In genomic region chr3:187101184-187102072, GRCh38 we compare ENCODE assay signal across 8 cellular contexts. TPM values are rescaled to one million over a fixed set of nuclear protein-coding genes. Genes with fewer than 3 reads are reported as not detected.
DNase-seq lines count a peak whose midpoint lies in the region; TF ChIP-seq lines count a peak whose summit lies in the region.

No MANE protein-coding gene starts in this region.

- peak overlapping the region; percentile 18; the same call in 1 of the 2 replicates for H3K9ac ChIP-seq in SK-N-SH

- TF ChIP-seq CTCF in AG10803 (conservative IDR thresholded peaks at IDR 0.05; ENCODE audit: low read length), result no peak
- no peak for TF ChIP-seq CTCF in SK-N-SH (IDR thresholded peaks at IDR 0.05)
- no peak for TF ChIP-seq CTCF in adrenal gland (IDR thresholded peaks at IDR 0.05)

- peaks cover 9 to 10% of the 10 kb centered on the region in 2 experiments for H3K4me1 ChIP-seq in SK-N-SH (ENCODE audit: control insufficient read depth in 1 of 2, insufficient read depth in 2 of 2, low read depth in 1 of 2, low read length in 1 of 2)
- H3K4me1 ChIP-seq in adrenal gland (replicated peaks in 1 of 2), result peaks cover 4 to 14% of the 10 kb centered on the region in 2 donors

- no peaks in the 10 kb centered on the region for H3K36me3 ChIP-seq in SK-N-SH (replicated peaks in 1 of 2; ENCODE audit: control insufficient read depth in 1 of 2, insufficient read depth in 2 of 2, low read length in 1 of 2)
- H3K36me3 ChIP-seq in adrenal gland (replicated peaks in 1 of 2), result no peaks in the 10 kb centered on the region

- CTCF ChIA-PET in HEK293T (lab: Yijun Ruan, JAX) (interaction anchor here (0.6 to 1.9 kb wide), 3 partner anchors 12 to 252 kb away, joined by 3 to 14 read pairs (median 5); no protein-coding TSS in a partner anchor), SK-N-SH (lab: Yijun Ruan, JAX) (interaction anchor here (2.3 to 5.7 kb wide), 3 partner anchors 11 to 63 kb away, joined by 12 to 37 read pairs (median 14); partner anchors contain the start of gene RPL39L)

- 0 out of 2 replicates have a peak, but pooled peaks cover 4% of the 10 kb centered on the region for H3K9me3 ChIP-seq in SK-N-SH
- no peaks in the 10 kb centered on the region for H3K9me3 ChIP-seq in adrenal gland (replicated peaks in 1 of 3)

- H3K27ac ChIP-seq in SK-N-SH (ENCODE audit: low read depth in 2 of 2, low read length in 1 of 2), result peak overlapping the region; percentile 55 to 78; a peak in 3 of 4 replicates
- H3K27ac ChIP-seq in adrenal gland, result peak overlapping the region in 3 of 5 donors; percentile 4 to 49 (median 31)

- peak in 1 of 2 experiments; percentile 27; a peak in 1 of 4 replicates for TF ChIP-seq EP300 in SK-N-SH (IDR thresholded peaks at IDR 0.05; ENCODE audit: borderline replicate concordance in 1 of 2, low read depth in 1 of 2, low read length in 1 of 2)

- H4K20me1 ChIP-seq in SK-N-SH (ENCODE audit: insufficient read depth), result no peaks in the 10 kb centered on the region

- intact Hi-C loops in adrenal gland (cut with DNase I), result no loop called here

- H3K79me2 ChIP-seq in SK-N-SH (ENCODE audit: insufficient read depth), result no peaks in the 10 kb centered on the region

- H3K4me3 ChIP-seq in AG10803 (ENCODE audit: low read length), result peak overlapping the region; percentile 43
- peak overlapping the region; percentile 40 to 55 for H3K4me3 ChIP-seq in SK-N-SH (ENCODE audit: low read depth in 2 of 2, low read length in 1 of 2)
- peak overlapping the region in 3 of 4 donors; percentile 7 to 30 (median 19) for H3K4me3 ChIP-seq in adrenal gland

- 29% methylated on average over 5 of the region's 9 CpGs for WGBS in SK-N-SH (ENCODE audit: low lambda C conversion rate)
- 42 to 53% (median 49%) methylated on average over 9 of the region's 9 CpGs for WGBS in adrenal gland, 4 donors

- no peak for TF ChIP-seq RAD21 in SK-N-SH (IDR thresholded peaks at IDR 0.05; ENCODE audit: low read length)

- peaks cover 13% of the 10 kb centered on the region for H3F3A ChIP-seq in SK-N-SH (replicated peaks; ENCODE audit: insufficient read depth)

- peak overlapping the region; percentile 74 for H3K4me2 ChIP-seq in SK-N-SH

- peak overlapping the region; percentile 81 for H2AFZ ChIP-seq in SK-N-SH (ENCODE audit: low read depth)

- POLR2A ChIA-PET in HEK293T (lab: Yijun Ruan, JAX) (no interaction called here), SK-N-SH (lab: Yijun Ruan, JAX) (no interaction called here)

- H3K9me2 ChIP-seq in SK-N-SH, result no peaks in the 10 kb centered on the region

- no peak for TF ChIP-seq POLR2A in adrenal gland (IDR thresholded peaks at IDR 0.05)

- DNase-seq in AG10803 (ENCODE audit: low read depth) (peak; percentile 64), HEK293T (ENCODE audit: extremely low spot score) (peak; percentile 10), SK-N-SH (peak; percentile 54), adrenal gland (peak; percentile 61 to 86 (median 73)), hepatic stellate cell (ENCODE audit: low spot score) (peak; percentile 63), DMS114 treated with DMSO at 0.1 percent for 48 hours (lab: John Stamatoyannopoulos, UW; ENCODE audit: unreplicated experiment) (no peak), NOMO-1 (lab: John Stamatoyannopoulos, UW; ENCODE audit: unreplicated experiment in 2 of 2) (no peak)
- peak; percentile 66 for DNase-seq in stimulated activated CD4-positive, alpha-beta T cell treated with anti-CD3 and anti-CD28 coated beads, Interleukin-15, amount 100 ng/mL, for 24 hours

- no peaks in the 10 kb centered on the region for H3K27me3 ChIP-seq in SK-N-SH (ENCODE audit: insufficient read depth)
- H3K27me3 ChIP-seq in adrenal gland, result no peaks in the 10 kb centered on the region

TF ChIP-seq in HEK293T, 16 proteins besides CTCF, POLR2A, EP300 and RAD21:
- TF ChIP-seq BHLHE40 (IDR thresholded peaks at IDR 0.05; ENCODE audit: borderline replicate concordance) (no peak), FOXA1 (IDR thresholded peaks at IDR 0.05) (no peak), ZNF384 (IDR thresholded peaks at IDR 0.05) (no peak), FOXM1 (IDR thresholded peaks at IDR 0.05; ENCODE audit: borderline replicate concordance) (no peak), ARNT (IDR thresholded peaks at IDR 0.05) (no peak), L3MBTL2 (conservative IDR thresholded peaks at IDR 0.05) (no peak), CTBP1 (IDR thresholded peaks at IDR 0.05; ENCODE audit: borderline replicate concordance) (no peak), LEF1 (IDR thresholded peaks at IDR 0.05; ENCODE audit: borderline replicate concordance) (no peak), TARDBP (IDR thresholded peaks at IDR 0.05) (no peak), NFRKB (IDR thresholded peaks at IDR 0.05) (no peak), ELF4 (IDR thresholded peaks at IDR 0.05) (no peak)

TF ChIP-seq in SK-N-SH, 30 proteins besides CTCF, POLR2A, EP300 and RAD21 (continues in another document):
- TF ChIP-seq TCF12 (IDR thresholded peaks at IDR 0.05), result peak; percentile 93
- TF ChIP-seq NRF1 (IDR thresholded peaks at IDR 0.05; ENCODE audit: low read depth, low read length), result no peak
- TF ChIP-seq, protein P1, sequence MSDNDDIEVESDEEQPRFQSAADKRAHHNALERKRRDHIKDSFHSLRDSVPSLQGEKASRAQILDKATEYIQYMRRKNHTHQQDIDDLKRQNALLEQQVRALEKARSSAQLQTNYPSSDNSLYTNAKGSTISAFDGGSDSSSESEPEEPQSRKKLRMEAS (IDR thresholded peaks at IDR 0.05; ENCODE audit: low read depth), result 0 out of 2 replicates have a peak, but pooled peaks have one; percentile 38
- peak; percentile 92 for TF ChIP-seq RCOR1 (IDR thresholded peaks at IDR 0.05; ENCODE audit: low read length)
- peak; percentile 52; the same call in 1 of the 2 replicates for TF ChIP-seq GATA2 (CRISPR knock-in tag; IDR thresholded peaks at IDR 0.05)
- TF ChIP-seq USF2 (IDR thresholded peaks at IDR 0.05; ENCODE audit: borderline replicate concordance, low read depth, low read length), result no peak
- no peak for TF ChIP-seq USF1 (IDR thresholded peaks at IDR 0.05; ENCODE audit: borderline replicate concordance, low read depth)
- no peak for TF ChIP-seq SMC3 (IDR thresholded peaks at IDR 0.05; ENCODE audit: low read depth, low read length)
- TF ChIP-seq RFX5 (IDR thresholded peaks at IDR 0.05; ENCODE audit: low read length), result no peak
- TF ChIP-seq CHD2 (IDR thresholded peaks at IDR 0.05; ENCODE audit: low read length, partially characterized antibody), result peak; percentile 50
- TF ChIP-seq FOXM1 (IDR thresholded peaks at IDR 0.05; ENCODE audit: low read depth), result no peak
- peak; percentile 64 for TF ChIP-seq POLR2AphosphoS5 (IDR thresholded peaks at IDR 0.05; ENCODE audit: low read depth, low read length)
- TF ChIP-seq YY1 (IDR thresholded peaks at IDR 0.05; ENCODE audit: low read depth), result no peak
- TF ChIP-seq FOXJ3 (CRISPR knock-in tag; IDR thresholded peaks at IDR 0.05), result no peak
- TF ChIP-seq, protein P2, sequence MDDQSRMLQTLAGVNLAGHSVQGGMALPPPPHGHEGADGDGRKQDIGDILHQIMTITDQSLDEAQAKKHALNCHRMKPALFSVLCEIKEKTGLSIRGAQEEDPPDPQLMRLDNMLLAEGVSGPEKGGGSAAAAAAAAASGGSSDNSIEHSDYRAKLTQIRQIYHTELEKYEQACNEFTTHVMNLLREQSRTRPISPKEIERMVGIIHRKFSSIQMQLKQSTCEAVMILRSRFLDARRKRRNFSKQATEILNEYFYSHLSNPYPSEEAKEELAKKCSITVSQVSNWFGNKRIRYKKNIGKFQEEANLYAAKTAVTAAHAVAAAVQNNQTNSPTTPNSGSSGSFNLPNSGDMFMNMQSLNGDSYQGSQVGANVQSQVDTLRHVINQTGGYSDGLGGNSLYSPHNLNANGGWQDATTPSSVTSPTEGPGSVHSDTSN (IDR thresholded peaks at IDR 0.05), result peak; percentile 66
- no peak for TF ChIP-seq TEAD4 (IDR thresholded peaks at IDR 0.05; ENCODE audit: borderline replicate concordance, insufficient read depth)
- TF ChIP-seq GABPA (IDR thresholded peaks at IDR 0.05; ENCODE audit: low read depth), result no peak
- TF ChIP-seq MEF2A (IDR thresholded peaks at IDR 0.05; ENCODE audit: borderline replicate concordance, low read depth), result no peak

RNA-seq across cellular contexts. Expression of gene RPL39L, which starts 37.9 kb away (rescaled TPM):
- polyA plus RNA-seq in SK-N-SH (2012; rRNA removed) (21.0 and 25.3 TPM in 2 replicates), adrenal gland (1 to 10 TPM; 1.8 to 3.6 (median 3.4) TPM)
- 24.3 and 26.4 TPM in 2 replicates for polyA plus RNA-seq in SK-N-SH (2012; cell fraction: cytosol; rRNA removed)
- polyA plus RNA-seq in SK-N-SH (2012; cell fraction: nucleus; rRNA removed), result 6.4 and 8.6 TPM in 2 replicates
- total RNA-seq in adrenal gland, result 1 to 10 TPM; 1.5 to 8.3 (median 2.3) TPM

Comparison
In these comparisons a context has a peak if more than half of its experiments do, and no peak if none do; other contexts are left out.
1. DNase-seq: peak in AG10803 (single experiment), HEK293T (single experiment), SK-N-SH (single experiment), adrenal gland (7 of 7), hepatic stellate cell (single experiment) and stimulated activated CD4-positive, alpha-beta T cell treated with anti-CD3 and anti-CD28 coated beads, Interleukin-15, amount 100 ng/mL, for 24 hours (single experiment); none in DMS114 treated with DMSO at 0.1 percent for 48 hours (single experiment) and NOMO-1 (0 of 2).
2. Peak in every context shown above with its lines, with median percentiles within 50 percentile points of each other: H3K4me3 ChIP-seq.